19 cellular contexts compared by ENCODE assay signal in the genomic region with DNA sequence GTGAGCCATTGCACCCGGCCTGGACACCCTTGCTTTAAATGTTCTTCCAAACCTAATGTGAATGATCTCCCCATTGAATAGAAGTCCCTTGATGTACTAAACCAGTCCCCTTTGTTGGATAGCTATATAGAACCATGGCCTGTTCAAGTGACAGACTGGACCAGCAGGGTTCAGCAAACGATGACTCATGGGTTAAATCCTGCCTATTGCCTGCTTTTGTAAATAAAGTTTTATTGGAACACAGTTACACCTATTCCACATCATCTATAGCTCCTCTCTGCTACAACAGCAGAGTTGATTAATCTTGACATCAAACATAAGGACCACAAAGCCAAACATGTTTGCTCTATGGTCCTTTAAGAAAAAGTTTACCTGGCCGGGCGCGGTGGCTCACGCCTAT. TPM values are rescaled to one million over a fixed set of nuclear protein-coding genes. Genes with fewer than 3 reads are reported as not detected.
DNase-seq lines count a peak whose midpoint lies in the region; ATAC-seq, FAIRE-seq and TF ChIP-seq lines count a peak whose summit lies in the region.
"Had no signal": no experiment of that assay in that cellular context is flagged by ENCODE, and none has a peak within 500 bp of the region (broad histone marks: within the 10 kb centered on the region; RNA-seq: fewer than 3 reads in every experiment).

No MANE protein-coding gene starts in this region.

- no peak for TF ChIP-seq CTCF in HepG2 (CRISPR knock-in tag; IDR thresholded peaks at IDR 0.05)
- no peak for TF ChIP-seq CTCF in right lobe of liver (IDR thresholded peaks at IDR 0.05)
- TF ChIP-seq CTCF in WTC11 (IDR thresholded peaks at IDR 0.05) = no peak
- TF ChIP-seq CTCF in stomach (IDR thresholded peaks at IDR 0.05) = no peak

- WGBS in HepG2 (ENCODE audit: low lambda C conversion rate) = 47% methylated on average over 6 of the region's 6 CpGs
- 94% methylated on average over 3 of the region's 6 CpGs for WGBS in right lobe of liver (ENCODE audit: insufficient coverage, low coverage, low lambda C conversion rate, missing lambda C conversion rate)
- 81 to 90% (median 87%) methylated on average over 6 of the region's 6 CpGs for WGBS in stomach, 5 donors

- TF ChIP-seq POLR2A in HepG2 (IDR thresholded peaks at IDR 0.05; ENCODE audit: insufficient read depth in 1 of 2, low read depth in 2 of 2, low read length in 2 of 2) (no peak), right lobe of liver (IDR thresholded peaks at IDR 0.05) (no peak), stomach (IDR thresholded peaks at IDR 0.05) (no peak)

- no peak for TF ChIP-seq EP300 in HepG2 (IDR thresholded peaks at IDR 0.05; ENCODE audit: low read depth in 2 of 2, low read length in 2 of 2)
- TF ChIP-seq EP300 in HepG2 (CRISPR knock-in tag; IDR thresholded peaks at IDR 0.05; ENCODE audit: borderline replicate concordance) = no peak
- TF ChIP-seq EP300 in stomach (IDR thresholded peaks at IDR 0.05) = no peak

- peaks cover 0 to under 1% of the 10 kb centered on the region in 2 experiments; a peak in 1 of 5 replicates for H3K27me3 ChIP-seq in HepG2 (ENCODE audit: control insufficient read depth in 1 of 2, insufficient read depth in 2 of 2, low read length in 2 of 2)
- H3K27me3 ChIP-seq in right lobe of liver = no peaks in the 10 kb centered on the region
- H3K27me3 ChIP-seq in stomach = no peaks in the 10 kb centered on the region

- no peak overlapping the region for H3K4me2 ChIP-seq in HepG2 (ENCODE audit: low read depth, low read length)

- H3K9me3 Mint-ChIP-seq in WTC11 = peaks cover 4% of the 10 kb centered on the region
- no peaks in the 10 kb centered on the region for H3K9me3 Mint-ChIP-seq in activated CD8-positive, alpha-beta T cell treated with anti-CD3 and anti-CD28 coated beads, Interleukin-2, amount 10 ng/mL, durations not matched to agents 7 days and 5 days (ENCODE audit: insufficient read depth)
- H3K9me3 Mint-ChIP-seq: H9 had no signal

- no peaks in the 10 kb centered on the region for H3K36me3 ChIP-seq in HepG2 (replicated peaks in 1 of 2; ENCODE audit: control insufficient read depth in 1 of 2, insufficient read depth in 2 of 2, low read length in 2 of 2)
- no peaks in the 10 kb centered on the region for H3K36me3 ChIP-seq in right lobe of liver
- peaks cover 30 to 87% (median 70%) of the 10 kb centered on the region in 4 donors for H3K36me3 ChIP-seq in stomach

- H3K4me1 ChIP-seq in HepG2 (ENCODE audit: insufficient read depth, low read length) (no peaks in the 10 kb centered on the region), right lobe of liver (no peaks in the 10 kb centered on the region), stomach (peaks cover 0 to 27% (median 2%) of the 10 kb centered on the region in 4 donors)

- H3K27ac ChIP-seq in HepG2 (ENCODE audit: extremely low read length, insufficient read depth, low read length) (no peak overlapping the region), right lobe of liver (no peak overlapping the region), stomach (no peak overlapping the region)

- H3K79me2 ChIP-seq in HepG2 (ENCODE audit: insufficient read depth, low read length) = no peaks in the 10 kb centered on the region

- H3K36me3 Mint-ChIP-seq in WTC11 = peaks cover 6% of the 10 kb centered on the region
- no peaks in the 10 kb centered on the region for H3K36me3 Mint-ChIP-seq in activated CD8-positive, alpha-beta T cell treated with anti-CD3 and anti-CD28 coated beads, Interleukin-2, amount 10 ng/mL, durations not matched to agents 7 days and 5 days (ENCODE audit: low read depth)
- H3K36me3 Mint-ChIP-seq: CD4-positive, alpha-beta memory T cell had no signal

- no peak overlapping the region for H3K9ac ChIP-seq in HepG2 (ENCODE audit: insufficient read depth, low read depth, low read length)

- TF ChIP-seq RAD21 in HepG2 (CRISPR knock-in tag; IDR thresholded peaks at IDR 0.05) = no peak

- H3K9me3 ChIP-seq in HepG2 (ENCODE audit: low read length) (no peaks in the 10 kb centered on the region), right lobe of liver (no peaks in the 10 kb centered on the region), stomach (no peaks in the 10 kb centered on the region)

- H3K4me3 ChIP-seq in HepG2 (replicated peaks in 1 of 3; ENCODE audit: insufficient read depth in 1 of 3, low read depth in 2 of 3, low read length in 3 of 3) (no peak overlapping the region), right lobe of liver (no peak overlapping the region), stomach (no peak overlapping the region)

- H4K20me1 ChIP-seq in HepG2 (ENCODE audit: insufficient read depth, low read length) = no peaks in the 10 kb centered on the region

- peaks cover 2% of the 10 kb centered on the region; the same call in 1 of the 2 replicates for H3K27me3 Mint-ChIP-seq in WTC11 (ENCODE audit: low read depth)
- no peaks in the 10 kb centered on the region for H3K27me3 Mint-ChIP-seq in activated CD8-positive, alpha-beta T cell treated with anti-CD3 and anti-CD28 coated beads, Interleukin-2, amount 10 ng/mL, durations not matched to agents 7 days and 5 days (ENCODE audit: low read depth)
- H3K27me3 Mint-ChIP-seq: CD4-positive, alpha-beta memory T cell had no signal

- ATAC-seq in HepG2 = no peak
- no peak for ATAC-seq in right lobe of liver
- ATAC-seq in WTC11 = no peak
- ATAC-seq in left colon = peak; percentile 53
- no peak for ATAC-seq in activated CD8-positive, alpha-beta T cell treated with anti-CD3 and anti-CD28 coated beads, Interleukin-2, amount 10 ng/mL, durations not matched to agents 7 days and 5 days

- H3K4me3 Mint-ChIP-seq in WTC11 = no peak overlapping the region
- no peak overlapping the region for H3K4me3 Mint-ChIP-seq in activated CD8-positive, alpha-beta T cell treated with anti-CD3 and anti-CD28 coated beads, Interleukin-2, amount 10 ng/mL, durations not matched to agents 7 days and 5 days
- H3K4me3 Mint-ChIP-seq: CD14-positive monocyte; CD4-positive, alpha-beta memory T cell; H9 had no signal

- no peak for FAIRE-seq in HepG2 (lab: Jason Lieb, UNC)
- FAIRE-seq: A204.1, GM12891, GM19239, H1, HTR-8/SVneo had no signal

- no peak overlapping the region for H2AFZ ChIP-seq in HepG2 (ENCODE audit: low read length)

- no TSS peak for BruUV-seq in HepG2 (replicated peaks; lab: Mats Ljungman, UMichigan)

- POLR2A ChIA-PET in HepG2 (lab: Yijun Ruan, JAX) = no interaction called here
- POLR2A ChIA-PET in WTC11 (lab: Charles Lee) = interaction anchor here (1.1 kb wide), 1 partner anchor 10 kb away, joined by 3 read pairs; no protein-coding TSS in a partner anchor
- POLR2A ChIA-PET in activated CD8-positive, alpha-beta T cell treated with anti-CD3 and anti-CD28 coated beads, Interleukin-2, amount 10 ng/mL, durations not matched to agents 7 days and 5 days (lab: Charles Lee) = no interaction called here

- in situ Hi-C loops in HepG2 (cut with HindIII; ENCODE audit: extremely low pct_ligation_motif_present, low pct_unique_long_range_greater_than_20kb) = no loop called here

- CTCF ChIA-PET in HepG2 (lab: Yijun Ruan, JAX; ENCODE audit: low intra/inter-chr PET ratio, low total read pairs) = no interaction called here
- CTCF ChIA-PET in WTC11 (lab: Charles Lee) = no interaction called here
- CTCF ChIA-PET in activated CD8-positive, alpha-beta T cell treated with anti-CD3 and anti-CD28 coated beads, Interleukin-2, amount 10 ng/mL, durations not matched to agents 7 days and 5 days (lab: Charles Lee) = no interaction called here

- H3K27ac Mint-ChIP-seq in WTC11 = 0 out of 2 replicates have a peak overlapping the region, but pooled peaks have one; percentile 63
- no peak overlapping the region for H3K27ac Mint-ChIP-seq in activated CD8-positive, alpha-beta T cell treated with anti-CD3 and anti-CD28 coated beads, Interleukin-2, amount 10 ng/mL, durations not matched to agents 7 days and 5 days
- H3K27ac Mint-ChIP-seq: CD14-positive monocyte; CD4-positive, alpha-beta memory T cell had no signal

- intact Hi-C loops in HepG2 (cut with micrococcal nuclease; ENCODE audit: unreplicated experiment) (no loop called here), right lobe of liver (cut with DNase I) (no loop called here), left colon (cut with DNase I, micrococcal nuclease) (no loop called here), stomach (cut with DNase I; ENCODE audit: low total_unique reads) (no loop called here)

- H3K4me1 Mint-ChIP-seq in WTC11 = peaks cover 13% of the 10 kb centered on the region
- no peaks in the 10 kb centered on the region for H3K4me1 Mint-ChIP-seq in activated CD8-positive, alpha-beta T cell treated with anti-CD3 and anti-CD28 coated beads, Interleukin-2, amount 10 ng/mL, durations not matched to agents 7 days and 5 days (ENCODE audit: low read depth)

- DNase-seq in HepG2 (ENCODE audit: low spot score) (peak; percentile 25), right lobe of liver (no peak), WTC11 (ENCODE audit: low spot score) (no peak), left colon (no peak), stomach (no peak)
- no peak for DNase-seq in activated naive CD4-positive, alpha-beta T cell (lab: John Stamatoyannopoulos, UW)
- no peak for DNase-seq in activated CD8-positive, alpha-beta T cell treated with anti-CD3 and anti-CD28 coated beads, Interleukin-2, amount 10 ng/mL, durations not matched to agents 7 days and 5 days
- DNase-seq: AML-193; CD4-positive, alpha-beta memory T cell; DMS153; DND-41; EL; H9 had no signal

RNA-seq across cellular contexts. Expression of gene CRISPLD2, which starts 56.1 kb away (rescaled TPM):
- total RNA-seq in HepG2 (2016; rRNA removed; fragmentation: Illumina TruSeq; extraction: Trizol) (0.14 and 0.31 TPM in 2 replicates), right lobe of liver (10 to 100 TPM in 3 of 6 experiments, 1 to 10 TPM in 3; 2.9 to 14.8 (median 8.9) TPM), WTC11 (2021) (8.7 to 9.5 TPM (median 9.4 TPM) in 3 replicates), left colon (10 to 100 TPM; 27.2 to 31.6 TPM), stomach (100 to 1,000 TPM in 3 of 5 donors, 10 to 100 TPM in 2; 92.0 to 242 (median 102) TPM)
- not detected in 2 replicates for total RNA-seq in HepG2 (2016; cell fraction: cytosol; rRNA removed; fragmentation: Illumina TruSeq; extraction: Trizol; ENCODE audit: low read depth)
- 0.15 TPM in 2 replicates for total RNA-seq in HepG2 (2016; cell fraction: insoluble cytoplasmic fraction; rRNA removed; fragmentation: Illumina TruSeq; extraction: Trizol)
- not detected in 2 replicates for total RNA-seq in HepG2 (2016; cell fraction: membrane; rRNA removed; fragmentation: Illumina TruSeq; extraction: Trizol)
- not detected in 2 replicates for total RNA-seq in HepG2 (2016; cell fraction: nucleus; rRNA removed; fragmentation: Illumina TruSeq; extraction: Trizol)
- polyA plus RNA-seq in HepG2 (2011; rRNA removed) (0.04 and 0.25 TPM in 2 replicates), stomach (10 to 100 TPM; 18.3 to 46.0 (median 20.2) TPM)
- polyA plus RNA-seq in HepG2 (2011; cell fraction: cytosol; rRNA removed) = 0.05 and 0.15 TPM in 2 replicates
- 0.08 and 0.17 TPM in 2 replicates for polyA plus RNA-seq in HepG2 (2011; cell fraction: nucleus; rRNA removed)
- polyA plus RNA-seq in HepG2 (2012) = 0.07 and 0.31 TPM in 2 replicates
- polyA plus RNA-seq in HepG2 (2016; cell fraction: cytosol; fragmentation: Illumina TruSeq; extraction: Trizol; ENCODE audit: low read depth) = not detected in 2 replicates
- polyA plus RNA-seq in HepG2 (2016; cell fraction: insoluble cytoplasmic fraction; fragmentation: Illumina TruSeq; extraction: Trizol; ENCODE audit: low read depth) = not detected in 2 replicates
- not detected in 2 replicates for polyA plus RNA-seq in HepG2 (2016; cell fraction: membrane; fragmentation: Illumina TruSeq; extraction: Trizol; ENCODE audit: low read depth)
- polyA plus RNA-seq in HepG2 (2016; cell fraction: nucleus; fragmentation: Illumina TruSeq; extraction: Trizol; ENCODE audit: insufficient read depth, low read depth) = 0.33 TPM in 1 of 2 replicates, not detected in the other
- polyA minus RNA-seq in HepG2 (2011; rRNA and poly(A)+ RNA removed; ENCODE audit: low replicate concordance) = 0.44 and 0.89 TPM in 2 replicates
- polyA minus RNA-seq in HepG2 (2011; cell fraction: cytosol; rRNA and poly(A)+ RNA removed) = not detected in 2 replicates
- polyA minus RNA-seq in HepG2 (2011; cell fraction: nucleus; rRNA and poly(A)+ RNA removed) = 0.25 and 0.77 TPM in 2 replicates
- not detected for total RNA-seq in activated CD8-positive, alpha-beta T cell treated with anti-CD3 and anti-CD28 coated beads, Interleukin-2, amount 10 ng/mL, durations not matched to agents 7 days and 5 days
